ENCODE assay signal across 19 cellular contexts in genomic region chr14:83556746-83557460, GRCh38.
DNase-seq lines count a peak whose midpoint lies in the region; ATAC-seq and TF ChIP-seq lines count a peak whose summit lies in the region.
"Had no signal": no experiment of that assay in that cellular context is flagged by ENCODE, and none has a peak within 500 bp of the region (broad histone marks: within the 10 kb centered on the region; RNA-seq: fewer than 3 reads in every experiment).

No MANE protein-coding gene starts in this region.

- CTCF ChIA-PET in activated CD4-positive, alpha-beta T cell treated with anti-CD3 and anti-CD28 coated beads for 36 hours (lab: Charles Lee) = no interaction called here

- no peaks in the 10 kb centered on the region for H3K27me3 Mint-ChIP-seq in activated CD4-positive, alpha-beta T cell treated with anti-CD3 and anti-CD28 coated beads for 36 hours
- H3K27me3 Mint-ChIP-seq: activated naive CD8-positive, alpha-beta T cell treated with anti-CD3 and anti-CD28 coated beads, Interleukin-2, amount 10 ng/mL, durations not matched to agents 7 days and 5 days; activated T-cell treated with anti-CD3 and anti-CD28 coated beads, Interleukin-2, amount 50 U/mL, for 24 hours had no signal

- H3K4me3 ChIP-seq in foreskin fibroblast (ENCODE audit: low read depth in 1 of 2, low read length in 2 of 2) = no peak overlapping the region
- H3K4me3 ChIP-seq: hepatocyte, pancreas, transverse colon had no signal

- no peak for TF ChIP-seq CTCF in foreskin fibroblast (IDR thresholded peaks at IDR 0.05; ENCODE audit: low read depth, low read length)

- peak; percentile 44 for DNase-seq in ACHN
- DNase-seq in HT1080 (ENCODE audit: low read depth) = peak; percentile 84
- DNase-seq in astrocyte of the hippocampus (ENCODE audit: low read depth, low spot score) = peak; percentile 33
- DNase-seq in foreskin fibroblast = peak; percentile 54 to 78
- DNase-seq in NK-92 (lab: John Stamatoyannopoulos, UW; ENCODE audit: unreplicated experiment) = no peak
- no peak for DNase-seq in COLO668 (lab: John Stamatoyannopoulos, UW; ENCODE audit: unreplicated experiment)
- DNase-seq in activated CD4-positive, alpha-beta T cell treated with anti-CD3 and anti-CD28 coated beads for 36 hours = no peak
- DNase-seq in NOMO-1 treated with dmso at 0.1 percent for 144 hours (lab: John Stamatoyannopoulos, UW; ENCODE audit: unreplicated experiment) = no peak
- DNase-seq: activated CD4-positive, alpha-beta T cell treated with anti-CD3 and anti-CD28 coated beads, Interleukin-2, amount 50 U/mL, for 48 hours; activated naive CD8-positive, alpha-beta T cell treated with anti-CD3 and anti-CD28 coated beads, Interleukin-2, amount 10 ng/mL, durations not matched to agents 7 days and 5 days; activated T-cell treated with anti-CD3 and anti-CD28 coated beads, Interleukin-2, amount 50 U/mL, for 24 hours; GF-D8; left cardiac atrium; NCI-H1436; pancreas; small intestine; transverse colon had no signal

- intact Hi-C loops in activated CD4-positive, alpha-beta T cell treated with anti-CD3 and anti-CD28 coated beads for 36 hours (cut with DNase I, micrococcal nuclease) = no loop called here

- H3K4me1 Mint-ChIP-seq in activated CD4-positive, alpha-beta T cell treated with anti-CD3 and anti-CD28 coated beads for 36 hours = no peaks in the 10 kb centered on the region
- H3K4me1 Mint-ChIP-seq: activated naive CD8-positive, alpha-beta T cell treated with anti-CD3 and anti-CD28 coated beads, Interleukin-2, amount 10 ng/mL, durations not matched to agents 7 days and 5 days; stimulated activated effector memory CD8-positive, alpha-beta T cell treated with anti-CD3 and anti-CD28 coated beads, Interleukin-12 subunit alpha, Interleukin-12 subunit beta, amount 100 ng/mL, for 72 hours had no signal

- H3K36me3 Mint-ChIP-seq in activated CD4-positive, alpha-beta T cell treated with anti-CD3 and anti-CD28 coated beads for 36 hours (ENCODE audit: low read depth) = no peaks in the 10 kb centered on the region
- H3K36me3 Mint-ChIP-seq: activated naive CD8-positive, alpha-beta T cell treated with anti-CD3 and anti-CD28 coated beads, Interleukin-2, amount 10 ng/mL, durations not matched to agents 7 days and 5 days; stimulated activated effector memory CD8-positive, alpha-beta T cell treated with anti-CD3 and anti-CD28 coated beads, Interleukin-12 subunit alpha, Interleukin-12 subunit beta, amount 100 ng/mL, for 72 hours had no signal

- in situ Hi-C loops in ACHN (cut with HindIII; ENCODE audit: low pct_ligation_motif_present, low pct_unique_long_range_greater_than_20kb, low sequenced_read_pairs) = no loop called here

- no peak for ATAC-seq in activated CD4-positive, alpha-beta T cell treated with anti-CD3 and anti-CD28 coated beads for 36 hours
- ATAC-seq: left cardiac atrium; pancreas; stimulated activated effector memory CD8-positive, alpha-beta T cell treated with anti-CD3 and anti-CD28 coated beads, Interleukin-12 subunit alpha, Interleukin-12 subunit beta, amount 100 ng/mL, for 72 hours had no signal

- H3K9me3 Mint-ChIP-seq in activated CD4-positive, alpha-beta T cell treated with anti-CD3 and anti-CD28 coated beads for 36 hours (ENCODE audit: low read depth) = peaks cover 16% of the 10 kb centered on the region

- POLR2A ChIA-PET in activated CD4-positive, alpha-beta T cell treated with anti-CD3 and anti-CD28 coated beads for 36 hours (lab: Charles Lee) = no interaction called here

- H3K27ac Mint-ChIP-seq in activated CD4-positive, alpha-beta T cell treated with anti-CD3 and anti-CD28 coated beads for 36 hours = no peak overlapping the region
- H3K27ac Mint-ChIP-seq: activated naive CD8-positive, alpha-beta T cell treated with anti-CD3 and anti-CD28 coated beads, Interleukin-2, amount 10 ng/mL, durations not matched to agents 7 days and 5 days; activated T-cell treated with anti-CD3 and anti-CD28 coated beads, Interleukin-2, amount 50 U/mL, for 24 hours; stimulated activated effector memory CD8-positive, alpha-beta T cell treated with anti-CD3 and anti-CD28 coated beads, Interleukin-12 subunit alpha, Interleukin-12 subunit beta, amount 100 ng/mL, for 72 hours had no signal

- H3K4me3 Mint-ChIP-seq in activated CD4-positive, alpha-beta T cell treated with anti-CD3 and anti-CD28 coated beads for 36 hours = no peak overlapping the region
- H3K4me3 Mint-ChIP-seq: activated naive CD8-positive, alpha-beta T cell treated with anti-CD3 and anti-CD28 coated beads, Interleukin-2, amount 10 ng/mL, durations not matched to agents 7 days and 5 days; activated T-cell treated with anti-CD3 and anti-CD28 coated beads, Interleukin-2, amount 50 U/mL, for 24 hours; stimulated activated effector memory CD8-positive, alpha-beta T cell treated with anti-CD3 and anti-CD28 coated beads, Interleukin-12 subunit alpha, Interleukin-12 subunit beta, amount 100 ng/mL, for 72 hours had no signal

Comparison
In these comparisons a context has a peak if more than half of its experiments do, and no peak if none do; other contexts are left out.
1. DNase-seq: peak in ACHN (single experiment), HT1080 (single experiment), astrocyte of the hippocampus (single experiment) and foreskin fibroblast (2 of 2); none in NK-92 (single experiment), COLO668 (single experiment), activated CD4-positive, alpha-beta T cell treated with anti-CD3 and anti-CD28 coated beads for 36 hours (single experiment) and NOMO-1 treated with dmso at 0.1 percent for 144 hours (single experiment).